ENCODE assay signal across 16 cellular contexts in genomic region chr1:193631306-193631705, GRCh38.
A peak's percentile ranks its signal among the peaks of the same experiment; 100 is the strongest.
DNase-seq lines count a peak whose midpoint lies in the region; ATAC-seq and TF ChIP-seq lines count a peak whose summit lies in the region.
"Had no signal": no experiment of that assay in that cellular context is flagged by ENCODE, and none has a peak within 500 bp of the region (broad histone marks: within the 10 kb centered on the region; RNA-seq: fewer than 3 reads in every experiment).

No MANE protein-coding gene starts in this region.

- no peak overlapping the region for H3K4me2 ChIP-seq in GM23338

- no peaks in the 10 kb centered on the region for H3K27me3 ChIP-seq in GM23338 (ENCODE audit: insufficient read depth)
- H3K27me3 ChIP-seq: BE2C had no signal

- no peaks in the 10 kb centered on the region for H3K9me3 Mint-ChIP-seq in GM23338
- H3K9me3 Mint-ChIP-seq: CD8-positive, alpha-beta memory T cell; H9 had no signal

- H3K4me3 ChIP-seq in GM23338, result no peak overlapping the region

- H3K27ac ChIP-seq in GM23338 (ENCODE audit: low read depth), result no peak overlapping the region

- no peaks in the 10 kb centered on the region for H3K36me3 ChIP-seq in GM23338 (ENCODE audit: insufficient read depth)
- H3K36me3 ChIP-seq: BE2C had no signal

- H2AFZ ChIP-seq in GM23338, result no peak overlapping the region

- H4K20me1 ChIP-seq in GM23338 (replicated peaks; ENCODE audit: insufficient read depth), result no peaks in the 10 kb centered on the region

- H3K27me3 Mint-ChIP-seq in GM23338 (ENCODE audit: insufficient read depth, low read depth, poor library complexity), result no peaks in the 10 kb centered on the region
- H3K27me3 Mint-ChIP-seq: CD4-positive, CD25-positive, alpha-beta regulatory T cell; CD8-positive, alpha-beta memory T cell had no signal

- H3K9me2 ChIP-seq in GM23338 (ENCODE audit: insufficient read depth), result no peaks in the 10 kb centered on the region

- no peak for TF ChIP-seq CTCF in GM23338 (conservative IDR thresholded peaks at IDR 0.05; ENCODE audit: low read depth in 2 of 2)

- H3K4me1 Mint-ChIP-seq in GM23338, result peaks cover 7% of the 10 kb centered on the region; the same call in 2 of the 3 replicates

- no peaks in the 10 kb centered on the region for H3K36me3 Mint-ChIP-seq in GM23338 (ENCODE audit: low read depth)
- H3K36me3 Mint-ChIP-seq: CD4-positive, CD25-positive, alpha-beta regulatory T cell had no signal

- H3K4me1 ChIP-seq in GM23338 (ENCODE audit: insufficient read depth), result no peaks in the 10 kb centered on the region; the same call in 1 of the 2 replicates
- H3K4me1 ChIP-seq: BE2C had no signal

- H3K79me2 ChIP-seq in GM23338 (replicated peaks; ENCODE audit: insufficient read depth), result no peaks in the 10 kb centered on the region

- no peaks in the 10 kb centered on the region for H3F3A ChIP-seq in GM23338 (replicated peaks; ENCODE audit: low read depth)

- DNase-seq in GM23338 (ENCODE audit: low spot score), result no peak
- peak; percentile 54 for DNase-seq in amniotic epithelial cell (ENCODE audit: low read depth)
- peak; percentile 41 to 47 for DNase-seq in lung microvascular endothelial cell (ENCODE audit: low read depth in 2 of 2)
- no peak for DNase-seq in mesenteric fat pad (ENCODE audit: low spot score)
- DNase-seq in OCI-M1 (lab: John Stamatoyannopoulos, UW), result no peak
- no peak for DNase-seq in activated T-cell treated with anti-CD3 and anti-CD28 coated beads, Interleukin-2, amount 50 U/mL, for 1 hour
- DNase-seq: ACHN; BE2C; C1 segment of cervical spinal cord; CD4-positive, CD25-positive, alpha-beta regulatory T cell; CD8-positive, alpha-beta memory T cell; COR-L47; GOT3; H9 had no signal

- ATAC-seq in GM23338, result no peak
- 0 out of 3 replicates have a peak, but pooled peaks have one; percentile 27 for ATAC-seq in SK-N-SH treated with all-trans-retinoic acid at 6 μM for 48 hours
- ATAC-seq in HG02798 (IDR thresholded peaks at IDR 0.05; ENCODE audit: poor library complexity, unreplicated experiment), result no peak

- H3K4me3 Mint-ChIP-seq in GM23338, result no peak overlapping the region
- H3K4me3 Mint-ChIP-seq: CD4-positive, CD25-positive, alpha-beta regulatory T cell; H9 had no signal

- H3K27ac Mint-ChIP-seq in GM23338, result 0 out of 2 replicates have a peak overlapping the region, but pooled peaks have one; percentile 32

TF ChIP-seq in GM23338, 12 proteins besides CTCF, POLR2A, EP300 and RAD21:
- TF ChIP-seq EZH2 (IDR thresholded peaks at IDR 0.05; ENCODE audit: low read depth, unreplicated experiment) (no peak), ZNF331 (CRISPR knock-in tag; IDR thresholded peaks at IDR 0.05; ENCODE audit: low read depth) (no peak), POLR2AphosphoS5 (IDR thresholded peaks at IDR 0.05; ENCODE audit: low read depth) (no peak), EZH2phosphoT487 (IDR thresholded peaks at IDR 0.05; ENCODE audit: unreplicated experiment) (no peak), JUNB (IDR thresholded peaks at IDR 0.05; ENCODE audit: unreplicated experiment) (no peak), ETS1 (IDR thresholded peaks at IDR 0.05) (no peak), STAT1 (IDR thresholded peaks at IDR 0.05; ENCODE audit: unreplicated experiment) (no peak), NANOG (IDR thresholded peaks at IDR 0.05; ENCODE audit: borderline replicate concordance) (no peak), CREB1 (CRISPR knock-in tag; IDR thresholded peaks at IDR 0.05; ENCODE audit: low read depth) (no peak), REST (IDR thresholded peaks at IDR 0.05; ENCODE audit: unreplicated experiment) (no peak)

TF ChIP-seq in SK-N-SH treated with all-trans-retinoic acid at 6 μM for 48 hours, 23 proteins besides CTCF, POLR2A, EP300 and RAD21:
- TF ChIP-seq OSR1 (CRISPR knock-in tag; IDR thresholded peaks at IDR 0.05), result no peak
- no peak for TF ChIP-seq TSHZ2 (CRISPR knock-in tag; IDR thresholded peaks at IDR 0.05)
- no peak for TF ChIP-seq ZFP3 (CRISPR knock-in tag; IDR thresholded peaks at IDR 0.05)
- no peak for TF ChIP-seq CREB5 (CRISPR knock-in tag; IDR thresholded peaks at IDR 0.05; ENCODE audit: low read depth)
- TF ChIP-seq ZNF565 (CRISPR knock-in tag; conservative IDR thresholded peaks at IDR 0.05; ENCODE audit: low read depth), result no peak

Comparison
In these comparisons a context has a peak if more than half of its experiments do, and no peak if none do; other contexts are left out.
1. DNase-seq: peak in amniotic epithelial cell (single experiment) and lung microvascular endothelial cell (2 of 2); none in GM23338 (single experiment), mesenteric fat pad (single experiment), OCI-M1 (single experiment) and activated T-cell treated with anti-CD3 and anti-CD28 coated beads, Interleukin-2, amount 50 U/mL, for 1 hour (single experiment).